11 cellular contexts compared by ENCODE assay signal in the genomic region with DNA sequence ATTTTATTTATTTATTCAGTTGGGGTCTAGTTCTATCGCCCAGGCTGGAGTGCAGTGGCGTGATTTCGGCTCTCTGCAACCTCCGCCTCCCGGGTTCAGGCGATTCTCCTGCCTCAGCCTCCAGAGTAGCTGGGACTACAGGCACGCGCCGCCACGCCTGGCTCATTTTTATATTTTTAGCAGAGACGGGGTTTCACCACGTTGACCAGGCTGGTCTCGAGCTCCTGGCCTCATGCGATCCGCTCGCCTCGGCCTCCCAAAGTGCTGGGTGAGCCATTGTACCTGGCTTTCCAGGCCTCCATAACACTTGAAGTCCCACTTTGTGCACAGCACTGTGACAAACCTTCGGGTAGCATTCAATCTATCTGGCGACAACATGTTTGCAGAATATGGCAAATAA. TPM values are rescaled to one million over a fixed set of nuclear protein-coding genes. Genes with fewer than 3 reads are reported as not detected.
DNase-seq lines count a peak whose midpoint lies in the region; ATAC-seq and TF ChIP-seq lines count a peak whose summit lies in the region.
"Had no signal": no experiment of that assay in that cellular context is flagged by ENCODE, and none has a peak within 500 bp of the region (broad histone marks: within the 10 kb centered on the region; RNA-seq: fewer than 3 reads in every experiment).

No MANE protein-coding gene starts in this region.

- peak overlapping the region; percentile 90 for H3K27ac Mint-ChIP-seq in CD4-positive, alpha-beta T cell
- H3K27ac Mint-ChIP-seq in nephron, result peak overlapping the region; percentile 95 to 98 (median 97)

- TF ChIP-seq POLR2A in body of pancreas (IDR thresholded peaks at IDR 0.05), result no peak

- peak overlapping the region; percentile 91 for H3K4me3 Mint-ChIP-seq in CD4-positive, alpha-beta T cell
- H3K4me3 Mint-ChIP-seq in nephron, result peak overlapping the region; percentile 96

- H3K27me3 ChIP-seq in CD4-positive, alpha-beta T cell (ENCODE audit: control insufficient read depth, insufficient read depth, low read length), result no peaks in the 10 kb centered on the region
- H3K27me3 ChIP-seq in body of pancreas, result no peaks in the 10 kb centered on the region

- H3K4me3 ChIP-seq in LNCaP clone FGC (ENCODE audit: low read depth, low read length), result peak overlapping the region; percentile 73
- H3K4me3 ChIP-seq in body of pancreas, result no peak overlapping the region

- H3K4me1 Mint-ChIP-seq in CD4-positive, alpha-beta T cell (ENCODE audit: low read depth), result peaks cover 65% of the 10 kb centered on the region
- peaks cover 20% of the 10 kb centered on the region for H3K4me1 Mint-ChIP-seq in nephron

- ATAC-seq in CD4-positive, alpha-beta T cell (ENCODE audit: poor library complexity), result no peak
- ATAC-seq in body of pancreas (no peak), esophagus mucosa (no peak), GM19351 (IDR thresholded peaks at IDR 0.05; ENCODE audit: unreplicated experiment) (no peak), GM21367 (IDR thresholded peaks at IDR 0.05; ENCODE audit: unreplicated experiment) (no peak)

- H3K36me3 Mint-ChIP-seq in CD4-positive, alpha-beta T cell (ENCODE audit: low read depth), result peaks cover 8% of the 10 kb centered on the region
- H3K36me3 Mint-ChIP-seq in nephron (ENCODE audit: low read depth), result no peaks in the 10 kb centered on the region

- H3K27me3 Mint-ChIP-seq in CD4-positive, alpha-beta T cell, result no peaks in the 10 kb centered on the region
- H3K27me3 Mint-ChIP-seq in nephron (ENCODE audit: low read depth), result peaks cover 4% of the 10 kb centered on the region

- CTCF ChIA-PET in CD4-positive, alpha-beta T cell (lab: Charles Lee), result no interaction called here

- intact Hi-C loops in CD4-positive, alpha-beta T cell (cut with DNase I, micrococcal nuclease), result loop anchor here (2.0 to 5.0 kb wide), 6 partner anchors 50 to 1368 kb away; a partner anchor contains a TSS
- intact Hi-C loops in body of pancreas (cut with DNase I), result no loop called here

- no peaks in the 10 kb centered on the region for H3K36me3 ChIP-seq in body of pancreas (replicated peaks in 1 of 2; ENCODE audit: insufficient read depth in 1 of 2, low read depth in 2 of 2)

- POLR2A ChIA-PET in CD4-positive, alpha-beta T cell (lab: Charles Lee), result interaction anchor here (0.8 to 2.4 kb wide), 7 partner anchors 7 to 770 kb away, joined by 4 to 16 read pairs (median 5); a partner anchor contains a TSS

- H3K4me1 ChIP-seq in body of pancreas, result peaks cover 30% of the 10 kb centered on the region

- 93% methylated on average over 19 of the region's 19 CpGs for WGBS in body of pancreas, 2 donors

- DNase-seq in CD4-positive, alpha-beta T cell, result no peak
- no peak for DNase-seq in LNCaP clone FGC (ENCODE audit: low read depth)
- DNase-seq in body of pancreas, result no peak
- DNase-seq in NCI-H69 (lab: John Stamatoyannopoulos, UW), result no peak
- DNase-seq: activated gamma-delta T cell had no signal

- H3K9me3 ChIP-seq in CD4-positive, alpha-beta T cell (ENCODE audit: control insufficient read depth, low read length), result no peaks in the 10 kb centered on the region
- no peaks in the 10 kb centered on the region for H3K9me3 ChIP-seq in body of pancreas

- H3K27ac ChIP-seq in CD4-positive, alpha-beta T cell (ENCODE audit: low read depth, low read length), result peak overlapping the region; percentile 91
- peak overlapping the region in 3 of 4 donors; percentile 76 to 90 (median 89) for H3K27ac ChIP-seq in body of pancreas

- TF ChIP-seq CTCF in CD4-positive, alpha-beta T cell (IDR thresholded peaks at IDR 0.05), result no peak
- TF ChIP-seq CTCF in LNCaP clone FGC (IDR thresholded peaks at IDR 0.05; ENCODE audit: control insufficient read depth, extremely low read depth, insufficient read depth) (no peak), body of pancreas (IDR thresholded peaks at IDR 0.05) (no peak), nephron (IDR thresholded peaks at IDR 0.05; ENCODE audit: unreplicated experiment in 3 of 3) (no peak)

- H3K9me3 Mint-ChIP-seq in CD4-positive, alpha-beta T cell, result no peaks in the 10 kb centered on the region
- H3K9me3 Mint-ChIP-seq in nephron, result no peaks in the 10 kb centered on the region

RNA-seq across cellular contexts. Expression of a gene that starts 1.0 kb away (rescaled TPM):
- total RNA-seq in CD4-positive, alpha-beta T cell, result 10 to 100 TPM; 11.0 to 15.4 TPM
- total RNA-seq in body of pancreas (10 to 100 TPM in 1 of 2 donors, 1 to 10 TPM in 1; 4.7 to 10.9 TPM), esophagus mucosa (17.5 TPM)

RNA-seq across cellular contexts. Expression of a gene that starts 4.3 kb away (rescaled TPM):
- total RNA-seq in CD4-positive, alpha-beta T cell, result not detected
- total RNA-seq in body of pancreas (not detected), esophagus mucosa (not detected)
- total RNA-seq: glomerular endothelial cell, HT-29 had no signal
